Comparison of ENCODE assay signal across 16 cellular contexts in the genomic region with DNA sequence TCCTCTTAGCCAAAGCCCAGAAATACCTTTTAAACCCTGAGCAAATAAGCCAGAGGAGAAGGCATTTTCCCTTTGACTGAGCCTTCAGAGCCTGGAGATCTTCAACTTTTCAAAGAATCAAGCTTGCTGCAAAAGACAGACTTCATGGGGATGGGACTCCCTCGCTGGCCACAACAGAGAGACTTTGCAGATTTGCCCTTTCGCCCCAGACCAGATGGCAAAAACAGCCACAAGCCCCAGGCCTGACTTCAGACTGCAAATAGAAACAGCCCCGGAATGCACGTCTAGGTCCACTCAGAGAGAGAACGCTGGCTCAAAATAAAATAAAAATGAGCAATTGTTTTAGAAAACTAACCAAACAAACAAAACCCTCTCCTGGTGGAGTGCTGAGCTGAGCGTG.
DNase-seq lines count a peak whose midpoint lies in the region; ATAC-seq, FAIRE-seq and TF ChIP-seq lines count a peak whose summit lies in the region.
"Had no signal": no experiment of that assay in that cellular context is flagged by ENCODE, and none has a peak within 500 bp of the region (broad histone marks: within the 10 kb centered on the region; RNA-seq: fewer than 3 reads in every experiment).

No MANE protein-coding gene starts in this region.

- H2AFZ ChIP-seq in HepG2 (ENCODE audit: low read length) = no peak overlapping the region

- no peak for FAIRE-seq in HepG2 (lab: Jason Lieb, UNC)
- FAIRE-seq: H54 had no signal

- H3K27ac ChIP-seq in HepG2 (ENCODE audit: extremely low read length, insufficient read depth, low read length) (no peak overlapping the region), brain microvascular endothelial cell (no peak overlapping the region)

- H3K4me3 ChIP-seq in HepG2 (replicated peaks in 1 of 3; ENCODE audit: insufficient read depth in 1 of 3, low read depth in 2 of 3, low read length in 3 of 3) = no peak overlapping the region
- no peak overlapping the region for H3K4me3 ChIP-seq in brain microvascular endothelial cell (ENCODE audit: low read depth, low read length)

- no peaks in the 10 kb centered on the region for H3K79me2 ChIP-seq in HepG2 (ENCODE audit: insufficient read depth, low read length)

- DNase-seq in RPMI7951 (ENCODE audit: low read depth) = peak; percentile 68
- no peak for DNase-seq in endothelial cell (ENCODE audit: low spot score)
- DNase-seq in HepG2 (ENCODE audit: low spot score) = no peak
- DNase-seq in osteocyte (ENCODE audit: extremely low spot score, unreplicated experiment) = no peak
- no peak for DNase-seq in NCI-H345 treated with DMSO at 0.1 percent for 48 hours (lab: John Stamatoyannopoulos, UW; ENCODE audit: unreplicated experiment)
- DNase-seq in brain microvascular endothelial cell = no peak
- no peak for DNase-seq in HuH-7 (ENCODE audit: low spot score)
- DNase-seq in kidney glomerular epithelial cell (lab: John Stamatoyannopoulos, UW) = no peak
- DNase-seq: COR-L47; DMS153; NCI-H1417 treated with DMSO at 0.1 percent for 48 hours; NCI-H2227 treated with DMSO at 0.1 percent for 48 hours; NCI-H526; NK-92 treated with Interleukin-12 subunit alpha and Interleukin-12 subunit beta, amount 100 ng/mL, for 24 hours had no signal

- H3K27me3 Mint-ChIP-seq in endothelial cell (ENCODE audit: unreplicated experiment) = no peaks in the 10 kb centered on the region
- no peaks in the 10 kb centered on the region for H3K27me3 Mint-ChIP-seq in osteocyte (ENCODE audit: unreplicated experiment)

- H3K4me1 Mint-ChIP-seq in endothelial cell (ENCODE audit: unreplicated experiment) (peaks cover 2% of the 10 kb centered on the region), osteocyte (ENCODE audit: unreplicated experiment) (peaks cover 66% of the 10 kb centered on the region)

- H3K27ac Mint-ChIP-seq in endothelial cell (ENCODE audit: unreplicated experiment) (peak overlapping the region; percentile 24), osteocyte (ENCODE audit: unreplicated experiment) (peak overlapping the region; percentile 82)

- peaks cover 0 to 4% of the 10 kb centered on the region in 2 experiments; a peak in 2 of 5 replicates for H3K27me3 ChIP-seq in HepG2 (ENCODE audit: control insufficient read depth in 1 of 2, insufficient read depth in 2 of 2, low read length in 2 of 2)
- no peaks in the 10 kb centered on the region for H3K27me3 ChIP-seq in brain microvascular endothelial cell (replicated peaks)

- H3K36me3 ChIP-seq in HepG2 (replicated peaks in 1 of 2; ENCODE audit: control insufficient read depth in 1 of 2, insufficient read depth in 2 of 2, low read length in 2 of 2) (no peaks in the 10 kb centered on the region), brain microvascular endothelial cell (replicated peaks) (no peaks in the 10 kb centered on the region)

- TF ChIP-seq EP300 in HepG2 (IDR thresholded peaks at IDR 0.05; ENCODE audit: low read depth in 2 of 2, low read length in 2 of 2) = no peak
- no peak for TF ChIP-seq EP300 in HepG2 (CRISPR knock-in tag; IDR thresholded peaks at IDR 0.05; ENCODE audit: borderline replicate concordance)

- intact Hi-C loops in HepG2 (cut with micrococcal nuclease; ENCODE audit: unreplicated experiment) = no loop called here

- WGBS in HepG2 (ENCODE audit: low lambda C conversion rate) = 17% methylated on average over 6 of the region's 6 CpGs

- TF ChIP-seq CTCF in endothelial cell (IDR thresholded peaks at IDR 0.05; ENCODE audit: unreplicated experiment) (no peak), HepG2 (CRISPR knock-in tag; IDR thresholded peaks at IDR 0.05) (no peak), osteocyte (IDR thresholded peaks at IDR 0.05) (no peak), brain microvascular endothelial cell (IDR thresholded peaks at IDR 0.05; ENCODE audit: low read depth, low read length, missing control alignments) (no peak)

- no peak for TF ChIP-seq POLR2A in HepG2 (IDR thresholded peaks at IDR 0.05; ENCODE audit: insufficient read depth in 1 of 2, low read depth in 2 of 2, low read length in 2 of 2)

- no peak overlapping the region for H3K9ac ChIP-seq in HepG2 (ENCODE audit: insufficient read depth, low read depth, low read length)

- H3K36me3 Mint-ChIP-seq in endothelial cell (ENCODE audit: low read depth, unreplicated experiment) (no peaks in the 10 kb centered on the region), osteocyte (ENCODE audit: unreplicated experiment) (no peaks in the 10 kb centered on the region)
- H3K36me3 Mint-ChIP-seq: CD14-positive monocyte had no signal

- H3K9me3 Mint-ChIP-seq in endothelial cell (ENCODE audit: unreplicated experiment) (no peaks in the 10 kb centered on the region), osteocyte (ENCODE audit: unreplicated experiment) (no peaks in the 10 kb centered on the region)

- H4K20me1 ChIP-seq in HepG2 (ENCODE audit: insufficient read depth, low read length) = no peaks in the 10 kb centered on the region

- TF ChIP-seq RAD21 in HepG2 (CRISPR knock-in tag; IDR thresholded peaks at IDR 0.05) = no peak

- no peak overlapping the region for H3K4me2 ChIP-seq in HepG2 (ENCODE audit: low read depth, low read length)

- POLR2A ChIA-PET in HepG2 (lab: Yijun Ruan, JAX) = no interaction called here

- ATAC-seq in HepG2 = peak; percentile 43; the same call in 1 of the 3 replicates

- no peak overlapping the region for H3K4me3 Mint-ChIP-seq in endothelial cell (ENCODE audit: unreplicated experiment)
- H3K4me3 Mint-ChIP-seq in osteocyte (ENCODE audit: unreplicated experiment) = no peak overlapping the region
- H3K4me3 Mint-ChIP-seq: CD14-positive monocyte had no signal

- H3K4me1 ChIP-seq in HepG2 (ENCODE audit: insufficient read depth, low read length) = peaks cover 10% of the 10 kb centered on the region

- in situ Hi-C loops in HepG2 (cut with HindIII; ENCODE audit: extremely low pct_ligation_motif_present, low pct_unique_long_range_greater_than_20kb) = no loop called here
- in situ Hi-C loops in brain microvascular endothelial cell (cut with HindIII; ENCODE audit: low pct_ligation_motif_present, low sequenced_read_pairs) = no loop called here

- no TSS peak for BruUV-seq in HepG2 (replicated peaks; lab: Mats Ljungman, UMichigan)

- H3K9me3 ChIP-seq in HepG2 (ENCODE audit: low read length) = no peaks in the 10 kb centered on the region

- CTCF ChIA-PET in HepG2 (lab: Yijun Ruan, JAX; ENCODE audit: low intra/inter-chr PET ratio, low total read pairs) = no interaction called here

TF ChIP-seq in HepG2, 621 proteins besides CTCF, POLR2A, EP300 and RAD21:
- no peak for TF ChIP-seq GLI4 (CRISPR knock-in tag; IDR thresholded peaks at IDR 0.05; ENCODE audit: borderline replicate concordance)
- TF ChIP-seq ZBTB7B (CRISPR knock-in tag; IDR thresholded peaks at IDR 0.05) = no peak
- no peak for TF ChIP-seq KDM5B (CRISPR knock-in tag; IDR thresholded peaks at IDR 0.05; ENCODE audit: borderline replicate concordance)
- no peak for TF ChIP-seq HMG20A (CRISPR knock-in tag; IDR thresholded peaks at IDR 0.05; ENCODE audit: borderline replicate concordance)
- no peak for TF ChIP-seq REL (CRISPR knock-in tag; conservative IDR thresholded peaks at IDR 0.05)
- no peak for TF ChIP-seq DPF2 (CRISPR knock-in tag; IDR thresholded peaks at IDR 0.05; ENCODE audit: borderline replicate concordance, low read depth)
- TF ChIP-seq NR2F6 (IDR thresholded peaks at IDR 0.05) = no peak
- TF ChIP-seq NR2F6 (CRISPR knock-in tag; IDR thresholded peaks at IDR 0.05) = no peak
- no peak for TF ChIP-seq ZNF317 (CRISPR knock-in tag; IDR thresholded peaks at IDR 0.05)
- no peak for TF ChIP-seq MAFF (IDR thresholded peaks at IDR 0.05; ENCODE audit: low read depth, low read length)
- TF ChIP-seq SNAPC2 (CRISPR knock-in tag; IDR thresholded peaks at IDR 0.05) = no peak
- TF ChIP-seq YEATS4 (CRISPR knock-in tag; IDR thresholded peaks at IDR 0.05; ENCODE audit: borderline replicate concordance) = no peak
- no peak for TF ChIP-seq ZNF564 (CRISPR knock-in tag; IDR thresholded peaks at IDR 0.05)
